In genomic region chr6:22146581-22147468, GRCh38 we compare ENCODE assay signal across 10 cellular contexts.
DNase-seq lines count a peak whose midpoint lies in the region; ATAC-seq, FAIRE-seq and TF ChIP-seq lines count a peak whose summit lies in the region.
"Had no signal": no experiment of that assay in that cellular context is flagged by ENCODE, and none has a peak within 500 bp of the region (broad histone marks: within the 10 kb centered on the region; RNA-seq: fewer than 3 reads in every experiment).

No MANE protein-coding gene starts in this region.

- no peaks in the 10 kb centered on the region for H4K20me1 ChIP-seq in neural cell (ENCODE audit: insufficient read depth)

- H3K4me3 ChIP-seq in BE2C (ENCODE audit: low read depth, low read length) (peak overlapping the region; percentile 90), dorsolateral prefrontal cortex (peak overlapping the region; percentile 47 to 86 (median 72)), neural cell (ENCODE audit: low read length) (peak overlapping the region; percentile 36)
- H3K4me3 ChIP-seq: K562 had no signal

- H3K79me2 ChIP-seq in neural cell (replicated peaks; ENCODE audit: insufficient read depth, low read length), result peaks cover 28% of the 10 kb centered on the region

- no peaks in the 10 kb centered on the region for H3K27me3 ChIP-seq in BE2C
- no peaks in the 10 kb centered on the region for H3K27me3 ChIP-seq in dorsolateral prefrontal cortex
- no peaks in the 10 kb centered on the region for H3K27me3 ChIP-seq in neural cell (ENCODE audit: insufficient read depth, low read depth, low read length)

- intact Hi-C loops in dorsolateral prefrontal cortex (cut with DNase I), result loop anchor here (2.0 to 10.0 kb wide), 5 partner anchors 212 to 1582 kb away; no protein-coding TSS in a partner anchor

- no peak overlapping the region for H2AFZ ChIP-seq in neural cell (ENCODE audit: low read depth, low read length)

- peak; percentile 40 for TF ChIP-seq EP300 in neural cell (conservative IDR thresholded peaks at IDR 0.05; ENCODE audit: poor library complexity, severe bottlenecking)

- H3K4me2 ChIP-seq in neural cell (ENCODE audit: low read length), result peak overlapping the region; percentile 46

- no peak for FAIRE-seq in RCC 7860 (lab: Jason Lieb, UNC)
- FAIRE-seq: K562 had no signal

- H3F3A ChIP-seq in neural cell (ENCODE audit: insufficient read depth, low read length, poor library complexity, severe bottlenecking), result peaks cover 5% of the 10 kb centered on the region

- no peak for ATAC-seq in GM19455 (IDR thresholded peaks at IDR 0.05; ENCODE audit: unreplicated experiment)
- no peak for ATAC-seq in HG03565 (IDR thresholded peaks at IDR 0.05; ENCODE audit: unreplicated experiment)

- no peak for TF ChIP-seq CTCF in BE2C (IDR thresholded peaks at IDR 0.05; ENCODE audit: low read depth, low read length)
- TF ChIP-seq CTCF in dorsolateral prefrontal cortex (IDR thresholded peaks at IDR 0.05 in 54 of 56, conservative IDR thresholded peaks at IDR 0.05 in 2 of 56; ENCODE audit: low read depth in 1 of 56, partially characterized antibody in 56 of 56), result no peak
- no peak for TF ChIP-seq CTCF in neural cell (IDR thresholded peaks at IDR 0.05; ENCODE audit: poor library complexity, severe bottlenecking)

- H3K4me1 ChIP-seq in BE2C, result peaks cover 9% of the 10 kb centered on the region; the same call in 1 of the 2 replicates

- TF ChIP-seq RAD21 in neural cell (conservative IDR thresholded peaks at IDR 0.05), result peak; percentile 35

- no peaks in the 10 kb centered on the region for H3K36me3 ChIP-seq in BE2C
- H3K36me3 ChIP-seq in neural cell (ENCODE audit: insufficient read depth, low read length), result no peaks in the 10 kb centered on the region

- DNase-seq in BE2C (peak; percentile 44), NCI-H1694 (lab: John Stamatoyannopoulos, UW) (peak; percentile 58), dorsolateral prefrontal cortex (peak in 9 of 10 donors; percentile 31 to 69 (median 53)), RCC 7860 (ENCODE audit: low spot score) (no peak), NOMO-1 treated with dmso at 0.1 percent for 144 hours (lab: John Stamatoyannopoulos, UW; ENCODE audit: unreplicated experiment) (no peak)
- DNase-seq: natural killer cell had no signal

- H3K27ac ChIP-seq in dorsolateral prefrontal cortex, result peak overlapping the region; percentile 7 to 93 (median 84)
- H3K27ac ChIP-seq in neural cell (ENCODE audit: low read length), result peak overlapping the region; percentile 77

- H3K9me3 ChIP-seq in BE2C (no peaks in the 10 kb centered on the region), neural cell (ENCODE audit: low read length) (no peaks in the 10 kb centered on the region)

- H3K9ac ChIP-seq in neural cell (ENCODE audit: low read length), result peak overlapping the region; percentile 46

- H3K9me2 ChIP-seq in neural cell (ENCODE audit: insufficient read depth, low read length), result no peaks in the 10 kb centered on the region

TF ChIP-seq in neural cell, 6 proteins besides CTCF, POLR2A, EP300 and RAD21:
- no peak for TF ChIP-seq TAF1 (IDR thresholded peaks at IDR 0.05; ENCODE audit: low read depth)
- TF ChIP-seq POLR2AphosphoS5 (IDR thresholded peaks at IDR 0.05), result peak; percentile 8
- TF ChIP-seq SMC3 (conservative IDR thresholded peaks at IDR 0.05; ENCODE audit: poor library complexity), result peak; percentile 31
- TF ChIP-seq MXI1 (conservative IDR thresholded peaks at IDR 0.05; ENCODE audit: poor library complexity, severe bottlenecking), result peak; percentile 31
- no peak for TF ChIP-seq REST (IDR thresholded peaks at IDR 0.05; ENCODE audit: borderline replicate concordance)
- no peak for TF ChIP-seq EZH2 (IDR thresholded peaks at IDR 0.05; ENCODE audit: borderline replicate concordance, insufficient read depth, low read length, poor library complexity, severe bottlenecking)

Comparison
In these comparisons a context has a peak if more than half of its experiments do, and no peak if none do; other contexts are left out.
1. DNase-seq: peak in BE2C (single experiment), NCI-H1694 (single experiment) and dorsolateral prefrontal cortex (9 of 10); none in RCC 7860 (single experiment) and NOMO-1 treated with dmso at 0.1 percent for 144 hours (single experiment).
2. H3K4me3 ChIP-seq: peak in every context shown above with its lines; median percentile 90 in BE2C; 72 in dorsolateral prefrontal cortex; 36 in neural cell.